Comparison of ENCODE assay signal across 1 cellular context in the genomic region with DNA sequence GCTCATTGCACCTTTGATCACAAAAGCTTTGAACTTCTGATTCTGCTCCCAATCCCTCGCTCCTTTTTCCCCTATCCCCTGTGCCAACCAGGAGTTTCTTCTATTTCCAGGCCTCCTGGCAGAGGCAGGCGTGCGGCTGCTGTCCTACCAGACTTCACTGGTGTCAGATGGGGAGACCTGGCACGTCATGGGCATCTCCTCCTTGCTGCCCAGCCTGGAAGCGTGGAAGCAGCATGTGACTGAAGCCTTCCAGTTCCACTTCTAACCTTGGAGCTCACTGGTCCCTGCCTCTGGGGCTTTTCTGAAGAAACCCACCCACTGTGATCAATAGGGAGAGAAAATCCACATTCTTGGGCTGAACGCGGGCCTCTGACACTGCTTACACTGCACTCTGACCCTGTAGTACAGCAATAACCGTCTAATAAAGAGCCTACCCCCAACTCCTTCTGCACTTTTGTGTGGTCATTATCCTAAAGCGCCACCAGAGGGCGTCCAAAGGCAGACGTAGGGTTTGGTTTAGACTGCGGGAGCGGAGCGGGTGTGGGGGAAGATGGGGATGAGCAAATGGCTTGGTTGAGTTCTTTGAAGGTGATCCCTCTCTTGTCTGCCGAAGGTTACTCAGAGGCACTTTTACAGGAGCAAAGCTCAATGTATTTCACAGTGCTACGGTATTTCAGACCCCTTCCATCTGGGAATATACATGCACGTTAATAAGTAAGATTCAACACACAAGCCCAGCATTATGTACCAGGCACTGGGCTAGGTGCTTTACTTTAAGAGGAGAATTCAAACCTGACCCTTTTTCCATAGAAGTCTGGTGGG.
A peak's percentile ranks its signal among the peaks of the same experiment; 100 is the strongest.
TF ChIP-seq lines count a peak whose summit lies in the region.

No MANE protein-coding gene starts in this region.

TF ChIP-seq in HepG2, 621 proteins besides CTCF, POLR2A, EP300 and RAD21 (continued from another document and continues in another):
- TF ChIP-seq, protein P1, sequence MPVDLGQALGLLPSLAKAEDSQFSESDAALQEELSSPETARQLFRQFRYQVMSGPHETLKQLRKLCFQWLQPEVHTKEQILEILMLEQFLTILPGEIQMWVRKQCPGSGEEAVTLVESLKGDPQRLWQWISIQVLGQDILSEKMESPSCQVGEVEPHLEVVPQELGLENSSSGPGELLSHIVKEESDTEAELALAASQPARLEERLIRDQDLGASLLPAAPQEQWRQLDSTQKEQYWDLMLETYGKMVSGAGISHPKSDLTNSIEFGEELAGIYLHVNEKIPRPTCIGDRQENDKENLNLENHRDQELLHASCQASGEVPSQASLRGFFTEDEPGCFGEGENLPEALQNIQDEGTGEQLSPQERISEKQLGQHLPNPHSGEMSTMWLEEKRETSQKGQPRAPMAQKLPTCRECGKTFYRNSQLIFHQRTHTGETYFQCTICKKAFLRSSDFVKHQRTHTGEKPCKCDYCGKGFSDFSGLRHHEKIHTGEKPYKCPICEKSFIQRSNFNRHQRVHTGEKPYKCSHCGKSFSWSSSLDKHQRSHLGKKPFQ (CRISPR knock-in tag; IDR thresholded peaks at IDR 0.05; ENCODE audit: insufficient replicate concordance), result no peak
- TF ChIP-seq, protein P2, sequence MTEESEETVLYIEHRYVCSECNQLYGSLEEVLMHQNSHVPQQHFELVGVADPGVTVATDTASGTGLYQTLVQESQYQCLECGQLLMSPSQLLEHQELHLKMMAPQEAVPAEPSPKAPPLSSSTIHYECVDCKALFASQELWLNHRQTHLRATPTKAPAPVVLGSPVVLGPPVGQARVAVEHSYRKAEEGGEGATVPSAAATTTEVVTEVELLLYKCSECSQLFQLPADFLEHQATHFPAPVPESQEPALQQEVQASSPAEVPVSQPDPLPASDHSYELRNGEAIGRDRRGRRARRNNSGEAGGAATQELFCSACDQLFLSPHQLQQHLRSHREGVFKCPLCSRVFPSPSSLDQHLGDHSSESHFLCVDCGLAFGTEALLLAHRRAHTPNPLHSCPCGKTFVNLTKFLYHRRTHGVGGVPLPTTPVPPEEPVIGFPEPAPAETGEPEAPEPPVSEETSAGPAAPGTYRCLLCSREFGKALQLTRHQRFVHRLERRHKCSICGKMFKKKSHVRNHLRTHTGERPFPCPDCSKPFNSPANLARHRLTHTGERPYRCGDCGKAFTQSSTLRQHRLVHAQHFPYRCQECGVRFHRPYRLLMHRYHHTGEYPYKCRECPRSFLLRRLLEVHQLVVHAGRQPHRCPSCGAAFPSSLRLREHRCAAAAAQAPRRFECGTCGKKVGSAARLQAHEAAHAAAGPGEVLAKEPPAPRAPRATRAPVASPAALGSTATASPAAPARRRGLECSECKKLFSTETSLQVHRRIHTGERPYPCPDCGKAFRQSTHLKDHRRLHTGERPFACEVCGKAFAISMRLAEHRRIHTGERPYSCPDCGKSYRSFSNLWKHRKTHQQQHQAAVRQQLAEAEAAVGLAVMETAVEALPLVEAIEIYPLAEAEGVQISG (CRISPR knock-in tag; IDR thresholded peaks at IDR 0.05), result no peak
- TF ChIP-seq YY1 (IDR thresholded peaks at IDR 0.05; ENCODE audit: insufficient read depth, insufficient replicate concordance, low read depth, low read length) (no peak), JUN (CRISPR knock-in tag; IDR thresholded peaks at IDR 0.05) (no peak), MBNL3 (CRISPR knock-in tag; conservative IDR thresholded peaks at IDR 0.05) (no peak), REPIN1 (CRISPR knock-in tag; IDR thresholded peaks at IDR 0.05; ENCODE audit: borderline replicate concordance, low read depth) (0 out of 2 replicates have a peak, but pooled peaks have one; percentile 22), MEIS2 (CRISPR knock-in tag; IDR thresholded peaks at IDR 0.05) (no peak), TGIF2 (CRISPR knock-in tag; IDR thresholded peaks at IDR 0.05) (no peak), ZNF124 (CRISPR knock-in tag; IDR thresholded peaks at IDR 0.05) (no peak), MYC (CRISPR knock-in tag; IDR thresholded peaks at IDR 0.05; ENCODE audit: borderline replicate concordance) (no peak), ZNF501 (CRISPR knock-in tag; IDR thresholded peaks at IDR 0.05) (peak; percentile 55), TP53 (CRISPR knock-in tag; conservative IDR thresholded peaks at IDR 0.05) (no peak), ZNF569 (CRISPR knock-in tag; IDR thresholded peaks at IDR 0.05; ENCODE audit: borderline replicate concordance) (no peak), ZFP41 (CRISPR knock-in tag; IDR thresholded peaks at IDR 0.05; ENCODE audit: borderline replicate concordance) (no peak), ZNF230 (CRISPR knock-in tag; IDR thresholded peaks at IDR 0.05) (no peak), TRIM24 (CRISPR knock-in tag; IDR thresholded peaks at IDR 0.05) (no peak), ZNF546 (CRISPR knock-in tag; conservative IDR thresholded peaks at IDR 0.05) (no peak), STAG1 (CRISPR knock-in tag; IDR thresholded peaks at IDR 0.05) (peak; percentile 92), HNRNPUL1 (IDR thresholded peaks at IDR 0.05; ENCODE audit: low read depth, low read length) (no peak), MAFF (IDR thresholded peaks at IDR 0.05; ENCODE audit: low read depth, low read length) (no peak), FOSL1 (CRISPR knock-in tag; IDR thresholded peaks at IDR 0.05; ENCODE audit: borderline replicate concordance) (no peak), ZNF772 (CRISPR knock-in tag; IDR thresholded peaks at IDR 0.05) (no peak), TBX3 (IDR thresholded peaks at IDR 0.05; ENCODE audit: borderline replicate concordance) (no peak), BRCA1 (CRISPR knock-in tag; IDR thresholded peaks at IDR 0.05) (peak; percentile 27; the same call in 1 of the 2 replicates), ISX (CRISPR knock-in tag; conservative IDR thresholded peaks at IDR 0.05) (no peak), ZNF101 (CRISPR knock-in tag; IDR thresholded peaks at IDR 0.05; ENCODE audit: borderline replicate concordance, low read depth) (no peak), PCBP2 (optimal IDR thresholded peaks at IDR 0.05; ENCODE audit: low read depth, low read length, poor library complexity, severe bottlenecking) (no peak), ZNF382 (CRISPR knock-in tag; IDR thresholded peaks at IDR 0.05; ENCODE audit: borderline replicate concordance) (no peak), CAMTA2 (CRISPR knock-in tag; IDR thresholded peaks at IDR 0.05; ENCODE audit: borderline replicate concordance) (no peak), NFYB (CRISPR knock-in tag; IDR thresholded peaks at IDR 0.05) (no peak), SNAPC2 (CRISPR knock-in tag; IDR thresholded peaks at IDR 0.05) (no peak), RBM22 (optimal IDR thresholded peaks at IDR 0.05; ENCODE audit: low read length) (peak; percentile 95), ZNF253 (CRISPR knock-in tag; IDR thresholded peaks at IDR 0.05; ENCODE audit: borderline replicate concordance) (no peak), ZNF343 (CRISPR knock-in tag; IDR thresholded peaks at IDR 0.05) (no peak), NR3C1 (CRISPR knock-in tag; IDR thresholded peaks at IDR 0.05) (no peak), ZNF44 (CRISPR knock-in tag; IDR thresholded peaks at IDR 0.05) (no peak), ZNF282 (IDR thresholded peaks at IDR 0.05; ENCODE audit: partially characterized antibody) (no peak), ZNF558 (CRISPR knock-in tag; IDR thresholded peaks at IDR 0.05; ENCODE audit: borderline replicate concordance) (no peak)
- TF ChIP-seq, protein P3, sequence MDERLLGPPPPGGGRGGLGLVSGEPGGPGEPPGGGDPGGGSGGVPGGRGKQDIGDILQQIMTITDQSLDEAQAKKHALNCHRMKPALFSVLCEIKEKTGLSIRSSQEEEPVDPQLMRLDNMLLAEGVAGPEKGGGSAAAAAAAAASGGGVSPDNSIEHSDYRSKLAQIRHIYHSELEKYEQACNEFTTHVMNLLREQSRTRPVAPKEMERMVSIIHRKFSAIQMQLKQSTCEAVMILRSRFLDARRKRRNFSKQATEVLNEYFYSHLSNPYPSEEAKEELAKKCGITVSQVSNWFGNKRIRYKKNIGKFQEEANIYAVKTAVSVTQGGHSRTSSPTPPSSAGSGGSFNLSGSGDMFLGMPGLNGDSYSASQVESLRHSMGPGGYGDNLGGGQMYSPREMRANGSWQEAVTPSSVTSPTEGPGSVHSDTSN (CRISPR knock-in tag; IDR thresholded peaks at IDR 0.05), result no peak
- TF ChIP-seq, protein P4, sequence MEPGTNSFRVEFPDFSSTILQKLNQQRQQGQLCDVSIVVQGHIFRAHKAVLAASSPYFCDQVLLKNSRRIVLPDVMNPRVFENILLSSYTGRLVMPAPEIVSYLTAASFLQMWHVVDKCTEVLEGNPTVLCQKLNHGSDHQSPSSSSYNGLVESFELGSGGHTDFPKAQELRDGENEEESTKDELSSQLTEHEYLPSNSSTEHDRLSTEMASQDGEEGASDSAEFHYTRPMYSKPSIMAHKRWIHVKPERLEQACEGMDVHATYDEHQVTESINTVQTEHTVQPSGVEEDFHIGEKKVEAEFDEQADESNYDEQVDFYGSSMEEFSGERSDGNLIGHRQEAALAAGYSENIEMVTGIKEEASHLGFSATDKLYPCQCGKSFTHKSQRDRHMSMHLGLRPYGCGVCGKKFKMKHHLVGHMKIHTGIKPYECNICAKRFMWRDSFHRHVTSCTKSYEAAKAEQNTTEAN (CRISPR knock-in tag; conservative IDR thresholded peaks at IDR 0.05), result no peak
- TF ChIP-seq, protein P5, sequence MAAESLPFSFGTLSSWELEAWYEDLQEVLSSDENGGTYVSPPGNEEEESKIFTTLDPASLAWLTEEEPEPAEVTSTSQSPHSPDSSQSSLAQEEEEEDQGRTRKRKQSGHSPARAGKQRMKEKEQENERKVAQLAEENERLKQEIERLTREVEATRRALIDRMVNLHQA (CRISPR knock-in tag; IDR thresholded peaks at IDR 0.05), result no peak
- TF ChIP-seq, protein P6, sequence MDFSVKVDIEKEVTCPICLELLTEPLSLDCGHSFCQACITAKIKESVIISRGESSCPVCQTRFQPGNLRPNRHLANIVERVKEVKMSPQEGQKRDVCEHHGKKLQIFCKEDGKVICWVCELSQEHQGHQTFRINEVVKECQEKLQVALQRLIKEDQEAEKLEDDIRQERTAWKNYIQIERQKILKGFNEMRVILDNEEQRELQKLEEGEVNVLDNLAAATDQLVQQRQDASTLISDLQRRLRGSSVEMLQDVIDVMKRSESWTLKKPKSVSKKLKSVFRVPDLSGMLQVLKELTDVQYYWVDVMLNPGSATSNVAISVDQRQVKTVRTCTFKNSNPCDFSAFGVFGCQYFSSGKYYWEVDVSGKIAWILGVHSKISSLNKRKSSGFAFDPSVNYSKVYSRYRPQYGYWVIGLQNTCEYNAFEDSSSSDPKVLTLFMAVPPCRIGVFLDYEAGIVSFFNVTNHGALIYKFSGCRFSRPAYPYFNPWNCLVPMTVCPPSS (IDR thresholded peaks at IDR 0.05), result no peak
- TF ChIP-seq, protein P7, sequence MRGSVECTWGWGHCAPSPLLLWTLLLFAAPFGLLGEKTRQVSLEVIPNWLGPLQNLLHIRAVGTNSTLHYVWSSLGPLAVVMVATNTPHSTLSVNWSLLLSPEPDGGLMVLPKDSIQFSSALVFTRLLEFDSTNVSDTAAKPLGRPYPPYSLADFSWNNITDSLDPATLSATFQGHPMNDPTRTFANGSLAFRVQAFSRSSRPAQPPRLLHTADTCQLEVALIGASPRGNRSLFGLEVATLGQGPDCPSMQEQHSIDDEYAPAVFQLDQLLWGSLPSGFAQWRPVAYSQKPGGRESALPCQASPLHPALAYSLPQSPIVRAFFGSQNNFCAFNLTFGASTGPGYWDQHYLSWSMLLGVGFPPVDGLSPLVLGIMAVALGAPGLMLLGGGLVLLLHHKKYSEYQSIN (CRISPR knock-in tag; IDR thresholded peaks at IDR 0.05; ENCODE audit: borderline replicate concordance), result no peak
- TF ChIP-seq, protein P8, sequence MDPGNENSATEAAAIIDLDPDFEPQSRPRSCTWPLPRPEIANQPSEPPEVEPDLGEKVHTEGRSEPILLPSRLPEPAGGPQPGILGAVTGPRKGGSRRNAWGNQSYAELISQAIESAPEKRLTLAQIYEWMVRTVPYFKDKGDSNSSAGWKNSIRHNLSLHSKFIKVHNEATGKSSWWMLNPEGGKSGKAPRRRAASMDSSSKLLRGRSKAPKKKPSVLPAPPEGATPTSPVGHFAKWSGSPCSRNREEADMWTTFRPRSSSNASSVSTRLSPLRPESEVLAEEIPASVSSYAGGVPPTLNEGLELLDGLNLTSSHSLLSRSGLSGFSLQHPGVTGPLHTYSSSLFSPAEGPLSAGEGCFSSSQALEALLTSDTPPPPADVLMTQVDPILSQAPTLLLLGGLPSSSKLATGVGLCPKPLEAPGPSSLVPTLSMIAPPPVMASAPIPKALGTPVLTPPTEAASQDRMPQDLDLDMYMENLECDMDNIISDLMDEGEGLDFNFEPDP (CRISPR knock-in tag; conservative IDR thresholded peaks at IDR 0.05), result no peak
- TF ChIP-seq, protein P9, sequence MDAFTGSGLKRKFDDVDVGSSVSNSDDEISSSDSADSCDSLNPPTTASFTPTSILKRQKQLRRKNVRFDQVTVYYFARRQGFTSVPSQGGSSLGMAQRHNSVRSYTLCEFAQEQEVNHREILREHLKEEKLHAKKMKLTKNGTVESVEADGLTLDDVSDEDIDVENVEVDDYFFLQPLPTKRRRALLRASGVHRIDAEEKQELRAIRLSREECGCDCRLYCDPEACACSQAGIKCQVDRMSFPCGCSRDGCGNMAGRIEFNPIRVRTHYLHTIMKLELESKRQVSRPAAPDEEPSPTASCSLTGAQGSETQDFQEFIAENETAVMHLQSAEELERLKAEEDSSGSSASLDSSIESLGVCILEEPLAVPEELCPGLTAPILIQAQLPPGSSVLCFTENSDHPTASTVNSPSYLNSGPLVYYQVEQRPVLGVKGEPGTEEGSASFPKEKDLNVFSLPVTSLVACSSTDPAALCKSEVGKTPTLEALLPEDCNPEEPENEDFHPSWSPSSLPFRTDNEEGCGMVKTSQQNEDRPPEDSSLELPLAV (CRISPR knock-in tag; conservative IDR thresholded peaks at IDR 0.05; ENCODE audit: low read depth), result no peak
- TF ChIP-seq, protein P10, sequence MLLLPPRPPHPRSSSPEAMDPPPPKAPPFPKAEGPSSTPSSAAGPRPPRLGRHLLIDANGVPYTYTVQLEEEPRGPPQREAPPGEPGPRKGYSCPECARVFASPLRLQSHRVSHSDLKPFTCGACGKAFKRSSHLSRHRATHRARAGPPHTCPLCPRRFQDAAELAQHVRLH (CRISPR knock-in tag; IDR thresholded peaks at IDR 0.05; ENCODE audit: borderline replicate concordance, low read depth), result no peak
- TF ChIP-seq, protein P11, sequence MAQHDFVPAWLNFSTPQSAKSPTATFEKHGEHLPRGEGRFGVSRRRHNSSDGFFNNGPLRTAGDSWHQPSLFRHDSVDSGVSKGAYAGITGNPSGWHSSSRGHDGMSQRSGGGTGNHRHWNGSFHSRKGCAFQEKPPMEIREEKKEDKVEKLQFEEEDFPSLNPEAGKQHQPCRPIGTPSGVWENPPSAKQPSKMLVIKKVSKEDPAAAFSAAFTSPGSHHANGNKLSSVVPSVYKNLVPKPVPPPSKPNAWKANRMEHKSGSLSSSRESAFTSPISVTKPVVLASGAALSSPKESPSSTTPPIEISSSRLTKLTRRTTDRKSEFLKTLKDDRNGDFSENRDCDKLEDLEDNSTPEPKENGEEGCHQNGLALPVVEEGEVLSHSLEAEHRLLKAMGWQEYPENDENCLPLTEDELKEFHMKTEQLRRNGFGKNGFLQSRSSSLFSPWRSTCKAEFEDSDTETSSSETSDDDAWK (CRISPR knock-in tag; IDR thresholded peaks at IDR 0.05), result no peak
- TF ChIP-seq, protein P12, sequence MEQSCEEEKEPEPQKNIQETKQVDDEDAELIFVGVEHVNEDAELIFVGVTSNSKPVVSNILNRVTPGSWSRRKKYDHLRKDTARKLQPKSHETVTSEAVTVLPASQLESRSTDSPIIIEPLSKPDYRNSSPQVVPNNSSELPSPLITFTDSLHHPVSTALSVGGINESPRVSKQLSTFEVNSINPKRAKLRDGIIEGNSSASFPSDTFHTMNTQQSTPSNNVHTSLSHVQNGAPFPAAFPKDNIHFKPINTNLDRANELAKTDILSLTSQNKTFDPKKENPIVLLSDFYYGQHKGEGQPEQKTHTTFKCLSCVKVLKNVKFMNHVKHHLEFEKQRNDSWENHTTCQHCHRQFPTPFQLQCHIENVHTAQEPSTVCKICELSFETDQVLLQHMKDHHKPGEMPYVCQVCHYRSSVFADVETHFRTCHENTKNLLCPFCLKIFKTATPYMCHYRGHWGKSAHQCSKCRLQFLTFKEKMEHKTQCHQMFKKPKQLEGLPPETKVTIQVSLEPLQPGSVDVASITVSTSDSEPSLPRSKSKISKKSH (CRISPR knock-in tag; IDR thresholded peaks at IDR 0.05; ENCODE audit: borderline replicate concordance), result no peak
